Comparison of ENCODE assay signal across 2 cellular contexts in genomic region chr2:19890104-19890503, GRCh38.
TF ChIP-seq lines count a peak whose summit lies in the region.

No MANE protein-coding gene starts in this region.

TF ChIP-seq in HepG2, 621 proteins besides CTCF, POLR2A, EP300 and RAD21:
- TF ChIP-seq GATAD2A (CRISPR knock-in tag; IDR thresholded peaks at IDR 0.05) (0 out of 2 replicates have a peak, but pooled peaks have one; percentile 16), SOX13 (IDR thresholded peaks at IDR 0.05) (no peak), SOX13 (CRISPR knock-in tag; conservative IDR thresholded peaks at IDR 0.05 in 1 of 2, IDR thresholded peaks at IDR 0.05 in 1 of 2) (0 out of 4 replicates have a peak, but pooled peaks of 1 of the 2 experiments have one; percentile 12), NR2F6 (IDR thresholded peaks at IDR 0.05) (no peak), NR2F6 (CRISPR knock-in tag; IDR thresholded peaks at IDR 0.05) (no peak), ZNF644 (CRISPR knock-in tag; IDR thresholded peaks at IDR 0.05; ENCODE audit: low read depth) (no peak), GATA4 (IDR thresholded peaks at IDR 0.05; ENCODE audit: borderline replicate concordance, low read depth) (no peak), FOXP1 (IDR thresholded peaks at IDR 0.05) (no peak), FOXP1 (CRISPR knock-in tag; IDR thresholded peaks at IDR 0.05) (peak; percentile 53), ZNF33B (CRISPR knock-in tag; IDR thresholded peaks at IDR 0.05) (no peak), SALL1 (CRISPR knock-in tag; IDR thresholded peaks at IDR 0.05) (peak; percentile 43; the same call in 1 of the 2 replicates), FOXA1 (IDR thresholded peaks at IDR 0.05) (no peak), FOXA1 (CRISPR knock-in tag; IDR thresholded peaks at IDR 0.05) (peak; percentile 19; the same call in 1 of the 2 replicates), ZNF574 (CRISPR knock-in tag; IDR thresholded peaks at IDR 0.05) (no peak), POGK (CRISPR knock-in tag; conservative IDR thresholded peaks at IDR 0.05) (peak; percentile 62; the same call in 1 of the 2 replicates)
- TF ChIP-seq, protein P1, sequence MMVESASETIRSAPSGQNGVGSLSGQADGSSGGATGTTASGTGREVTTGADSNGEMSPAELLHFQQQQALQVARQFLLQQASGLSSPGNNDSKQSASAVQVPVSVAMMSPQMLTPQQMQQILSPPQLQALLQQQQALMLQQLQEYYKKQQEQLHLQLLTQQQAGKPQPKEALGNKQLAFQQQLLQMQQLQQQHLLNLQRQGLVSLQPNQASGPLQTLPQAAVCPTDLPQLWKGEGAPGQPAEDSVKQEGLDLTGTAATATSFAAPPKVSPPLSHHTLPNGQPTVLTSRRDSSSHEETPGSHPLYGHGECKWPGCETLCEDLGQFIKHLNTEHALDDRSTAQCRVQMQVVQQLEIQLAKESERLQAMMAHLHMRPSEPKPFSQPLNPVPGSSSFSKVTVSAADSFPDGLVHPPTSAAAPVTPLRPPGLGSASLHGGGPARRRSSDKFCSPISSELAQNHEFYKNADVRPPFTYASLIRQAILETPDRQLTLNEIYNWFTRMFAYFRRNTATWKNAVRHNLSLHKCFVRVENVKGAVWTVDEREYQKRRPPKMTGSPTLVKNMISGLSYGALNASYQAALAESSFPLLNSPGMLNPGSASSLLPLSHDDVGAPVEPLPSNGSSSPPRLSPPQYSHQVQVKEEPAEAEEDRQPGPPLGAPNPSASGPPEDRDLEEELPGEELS (CRISPR knock-in tag; IDR thresholded peaks at IDR 0.05): 0 out of 2 replicates have a peak, but pooled peaks have one; percentile 27
TF ChIP-seq in HepG2: peak in this region for 7.

TF ChIP-seq in GM12878, 131 proteins besides CTCF, POLR2A, EP300 and RAD21:
- TF ChIP-seq MTA3 (IDR thresholded peaks at IDR 0.05; ENCODE audit: borderline replicate concordance, low read length) (no peak), ATF3 (IDR thresholded peaks at IDR 0.05; ENCODE audit: borderline replicate concordance, extremely low read depth, low read depth, low read length) (no peak), TBL1XR1 (IDR thresholded peaks at IDR 0.05; ENCODE audit: low read depth, low read length) (no peak), CBFB (IDR thresholded peaks at IDR 0.05; ENCODE audit: low read depth) (no peak)
- TF ChIP-seq, protein P2, sequence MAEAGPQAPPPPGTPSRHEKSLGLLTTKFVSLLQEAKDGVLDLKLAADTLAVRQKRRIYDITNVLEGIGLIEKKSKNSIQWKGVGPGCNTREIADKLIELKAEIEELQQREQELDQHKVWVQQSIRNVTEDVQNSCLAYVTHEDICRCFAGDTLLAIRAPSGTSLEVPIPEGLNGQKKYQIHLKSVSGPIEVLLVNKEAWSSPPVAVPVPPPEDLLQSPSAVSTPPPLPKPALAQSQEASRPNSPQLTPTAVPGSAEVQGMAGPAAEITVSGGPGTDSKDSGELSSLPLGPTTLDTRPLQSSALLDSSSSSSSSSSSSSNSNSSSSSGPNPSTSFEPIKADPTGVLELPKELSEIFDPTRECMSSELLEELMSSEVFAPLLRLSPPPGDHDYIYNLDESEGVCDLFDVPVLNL (IDR thresholded peaks at IDR 0.05; ENCODE audit: low read depth, low read length): no peak
TF ChIP-seq in GM12878: peak in this region for 0.
